Comparison of ENCODE assay signal across 18 cellular contexts in genomic region chr7:22894585-22894984, GRCh38.
A peak's percentile ranks its signal among the peaks of the same experiment; 100 is the strongest.
DNase-seq lines count a peak whose midpoint lies in the region; ATAC-seq and TF ChIP-seq lines count a peak whose summit lies in the region.
"Had no signal": no experiment of that assay in that cellular context is flagged by ENCODE, and none has a peak within 500 bp of the region (broad histone marks: within the 10 kb centered on the region; RNA-seq: fewer than 3 reads in every experiment).

No MANE protein-coding gene starts in this region.

- H3K4ac ChIP-seq in mesenchymal stem cell (ENCODE audit: low read depth in 1 of 2, low read length in 2 of 2): no peak overlapping the region

- BruUV-seq in Calu3 (replicated peaks; lab: Mats Ljungman, UMichigan): no TSS peak

- in situ Hi-C loops in KBM-7 (cut with MboI; ENCODE audit: low pct_unique_long_range_greater_than_20kb, low sequenced_read_pairs): no loop called here

- no peak overlapping the region for H3K4me3 Mint-ChIP-seq in Calu3 (ENCODE audit: low read depth, unreplicated experiment)
- H3K4me3 Mint-ChIP-seq: CD4-positive, CD25-positive, alpha-beta regulatory T cell; H9; IgD-negative memory B cell had no signal

- H2BK120ac ChIP-seq in mesenchymal stem cell (ENCODE audit: low read depth, low read length): no peak overlapping the region

- H3K36me3 Mint-ChIP-seq in Calu3 (ENCODE audit: insufficient read depth, unreplicated experiment): no peaks in the 10 kb centered on the region
- H3K36me3 Mint-ChIP-seq: CD4-positive, CD25-positive, alpha-beta regulatory T cell had no signal

- no peak overlapping the region for H4K91ac ChIP-seq in mesenchymal stem cell (ENCODE audit: low read length)

- H3K18ac ChIP-seq in mesenchymal stem cell (ENCODE audit: low read depth in 1 of 2, low read length in 2 of 2): no peak overlapping the region

- no peak overlapping the region for H3K9ac ChIP-seq in mesenchymal stem cell (ENCODE audit: low read length)
- H3K9ac ChIP-seq: BLaER1 had no signal

- H3K9me3 ChIP-seq in WERI-Rb-1 (ENCODE audit: severe bottlenecking) (no peaks in the 10 kb centered on the region), mesenchymal stem cell (ENCODE audit: control insufficient read depth, low read length) (no peaks in the 10 kb centered on the region), thyroid gland (no peaks in the 10 kb centered on the region)
- H3K9me3 ChIP-seq: BLaER1, Peyer's patch had no signal

- H3K4me1 ChIP-seq in mesenchymal stem cell (ENCODE audit: control insufficient read depth, insufficient read depth, low read depth, low read length): no peaks in the 10 kb centered on the region
- no peaks in the 10 kb centered on the region for H3K4me1 ChIP-seq in thyroid gland
- H3K4me1 ChIP-seq: BLaER1 had no signal

- H3K14ac ChIP-seq in mesenchymal stem cell (ENCODE audit: low read length in 2 of 2): no peak overlapping the region

- no peak for TF ChIP-seq POLR2A in thyroid gland (IDR thresholded peaks at IDR 0.05)

- no peaks in the 10 kb centered on the region for H3K79me1 ChIP-seq in mesenchymal stem cell (replicated peaks; ENCODE audit: low read length, poor library complexity, severe bottlenecking)

- peak overlapping the region; percentile 12 for H3K27ac Mint-ChIP-seq in Calu3 (ENCODE audit: unreplicated experiment)
- H3K27ac Mint-ChIP-seq: CD4-positive, CD25-positive, alpha-beta regulatory T cell; IgD-negative memory B cell had no signal

- no peak overlapping the region for H3K4me2 ChIP-seq in mesenchymal stem cell (ENCODE audit: low read length, poor library complexity, severe bottlenecking)
- H3K4me2 ChIP-seq: BLaER1 had no signal

- H2BK15ac ChIP-seq in mesenchymal stem cell (ENCODE audit: low read depth, poor library complexity, severe bottlenecking): no peak overlapping the region

- H3K27me3 ChIP-seq in WERI-Rb-1 (ENCODE audit: insufficient read depth, low read depth, severe bottlenecking) (no peaks in the 10 kb centered on the region), mesenchymal stem cell (ENCODE audit: control insufficient read depth in 1 of 2, insufficient read depth in 1 of 2, low read length in 2 of 2) (no peaks in the 10 kb centered on the region), thyroid gland (no peaks in the 10 kb centered on the region)
- H3K27me3 ChIP-seq: BLaER1, Peyer's patch had no signal

- H3K9me3 Mint-ChIP-seq in Calu3 (ENCODE audit: low read depth, unreplicated experiment): no peaks in the 10 kb centered on the region
- H3K9me3 Mint-ChIP-seq: IgD-negative memory B cell had no signal

- H3K23ac ChIP-seq in mesenchymal stem cell (ENCODE audit: low read length in 2 of 2): no peak overlapping the region

- WGBS in mesenchymal stem cell: 97% methylated on average over 5 of the region's 9 CpGs
- WGBS in thyroid gland, 2 donors: 73 to 80% methylated on average over 9 of the region's 9 CpGs

- TF ChIP-seq CTCF in Calu3 (IDR thresholded peaks at IDR 0.05; ENCODE audit: unreplicated experiment): no peak
- no peak for TF ChIP-seq CTCF in WERI-Rb-1 (IDR thresholded peaks at IDR 0.05; ENCODE audit: low read depth, low read length)
- TF ChIP-seq CTCF in thyroid gland (IDR thresholded peaks at IDR 0.05): no peak

- H3K36me3 ChIP-seq in WERI-Rb-1 (no peaks in the 10 kb centered on the region), mesenchymal stem cell (ENCODE audit: control insufficient read depth in 1 of 2, insufficient read depth in 2 of 2, low read depth in 1 of 2, low read length in 2 of 2) (no peaks in the 10 kb centered on the region), thyroid gland (no peaks in the 10 kb centered on the region)
- H3K36me3 ChIP-seq: BLaER1, Peyer's patch had no signal

- H2BK5ac ChIP-seq in mesenchymal stem cell (ENCODE audit: low read depth, low read length, poor library complexity, severe bottlenecking): no peak overlapping the region

- peak overlapping the region; percentile 17 for H4K8ac ChIP-seq in mesenchymal stem cell (ENCODE audit: low read length)

- H3K4me3 ChIP-seq in WERI-Rb-1 (ENCODE audit: low read depth, low read length) (no peak overlapping the region), mesenchymal stem cell (ENCODE audit: insufficient read depth in 1 of 2, low read depth in 1 of 2, low read length in 2 of 2) (no peak overlapping the region), thyroid gland (replicated peaks in 1 of 3) (no peak overlapping the region)
- H3K4me3 ChIP-seq: BLaER1, Peyer's patch had no signal

- CTCF ChIA-PET in Calu3 (lab: Charles Lee): no interaction called here

- DNase-seq in Calu3 (peak; percentile 28), KBM-7 (peak; percentile 45), WERI-Rb-1 (no peak), mesenchymal stem cell (no peak), OCI-M2 (lab: John Stamatoyannopoulos, UW; ENCODE audit: unreplicated experiment) (no peak), thyroid gland (no peak), activated gamma-delta T cell (lab: John Stamatoyannopoulos, UW) (no peak)
- DNase-seq: CD4-positive, CD25-positive, alpha-beta regulatory T cell; H9; Karpas-422; NCI-H2029; NCI-H446 treated with DMSO at 0.1 percent for 48 hours; NCI-H526; SHP77 treated with DMSO at 0.1 percent for 48 hours had no signal

- no peak overlapping the region for H2BK12ac ChIP-seq in mesenchymal stem cell (ENCODE audit: low read length in 2 of 2)

- no peaks in the 10 kb centered on the region for H3K27me3 Mint-ChIP-seq in Calu3 (ENCODE audit: unreplicated experiment)

- no peak overlapping the region for H2AFZ ChIP-seq in mesenchymal stem cell (ENCODE audit: low read depth, low read length)

- intact Hi-C loops in Calu3 (cut with micrococcal nuclease; ENCODE audit: unreplicated experiment) (no loop called here), thyroid gland (cut with DNase I) (no loop called here)

- no peak for ATAC-seq in SK-N-SH treated with all-trans-retinoic acid at 6 μM for 48 hours

- H2AK5ac ChIP-seq in mesenchymal stem cell (ENCODE audit: low read length, severe bottlenecking): no peak overlapping the region

- H3K4me1 Mint-ChIP-seq in Calu3 (ENCODE audit: low read depth, unreplicated experiment): peaks cover 35% of the 10 kb centered on the region
- H3K4me1 Mint-ChIP-seq: IgD-negative memory B cell had no signal

- H3K27ac ChIP-seq in WERI-Rb-1: peak overlapping the region; percentile 28; the same call in 1 of the 2 replicates
- no peak overlapping the region for H3K27ac ChIP-seq in mesenchymal stem cell (ENCODE audit: low read length, poor library complexity, severe bottlenecking)
- no peak overlapping the region for H3K27ac ChIP-seq in thyroid gland
- H3K27ac ChIP-seq: BLaER1, Peyer's patch had no signal

TF ChIP-seq in SK-N-SH treated with all-trans-retinoic acid at 6 μM for 48 hours, 23 proteins besides CTCF, POLR2A, EP300 and RAD21:
- no peak for TF ChIP-seq ZFP30 (CRISPR knock-in tag; IDR thresholded peaks at IDR 0.05)
- no peak for TF ChIP-seq CREB5 (CRISPR knock-in tag; IDR thresholded peaks at IDR 0.05; ENCODE audit: low read depth)
- TF ChIP-seq ZC3H10 (CRISPR knock-in tag; IDR thresholded peaks at IDR 0.05): no peak
- TF ChIP-seq RARB (CRISPR knock-in tag; IDR thresholded peaks at IDR 0.05): no peak
- TF ChIP-seq ARNTL (CRISPR knock-in tag; IDR thresholded peaks at IDR 0.05; ENCODE audit: borderline replicate concordance, low read depth): no peak
- no peak for TF ChIP-seq ISL1 (CRISPR knock-in tag; IDR thresholded peaks at IDR 0.05)
TF ChIP-seq in SK-N-SH treated with all-trans-retinoic acid at 6 μM for 48 hours: peak in this region for 0.

Comparison
In these comparisons a context has a peak if more than half of its experiments do, and no peak if none do; other contexts are left out.
1. DNase-seq: peak in Calu3 (single experiment) and KBM-7 (single experiment); none in WERI-Rb-1 (single experiment), mesenchymal stem cell (single experiment), OCI-M2 (single experiment), thyroid gland (0 of 2) and activated gamma-delta T cell (single experiment).